2 cellular contexts compared by ENCODE assay signal in genomic region chr17:60615108-60615507, GRCh38.
A peak's percentile ranks its signal among the peaks of the same experiment; 100 is the strongest.
TF ChIP-seq lines count a peak whose summit lies in the region.

No MANE protein-coding gene starts in this region.

TF ChIP-seq in HepG2, 621 proteins besides CTCF, POLR2A, EP300 and RAD21:
- TF ChIP-seq CEBPB (IDR thresholded peaks at IDR 0.05; ENCODE audit: borderline replicate concordance, low read depth, low read length) (no peak), ZNF770 (CRISPR knock-in tag; IDR thresholded peaks at IDR 0.05) (0 out of 2 replicates have a peak, but pooled peaks have one; percentile 55)

TF ChIP-seq in HEK293, 187 proteins besides CTCF, POLR2A, EP300 and RAD21:
- TF ChIP-seq ZNF660 (tag by site-specific recombination; IDR thresholded peaks at IDR 0.05) (no peak), ZNF629 (tag by site-specific recombination; IDR thresholded peaks at IDR 0.05) (no peak), ZNF140 (tag by site-specific recombination; IDR thresholded peaks at IDR 0.05) (no peak), ZNF501 (tag by site-specific recombination; IDR thresholded peaks at IDR 0.05) (no peak), ZNF701 (tag by site-specific recombination; IDR thresholded peaks at IDR 0.05) (no peak), TSHZ1 (tag by site-specific recombination; IDR thresholded peaks at IDR 0.05; ENCODE audit: borderline replicate concordance) (no peak), ZBTB6 (tag by site-specific recombination; IDR thresholded peaks at IDR 0.05) (no peak), ZNF354C (tag by site-specific recombination; IDR thresholded peaks at IDR 0.05; ENCODE audit: borderline replicate concordance, low read depth) (no peak), ZNF37A (tag by site-specific recombination; IDR thresholded peaks at IDR 0.05) (no peak), ZNF362 (tag by site-specific recombination; IDR thresholded peaks at IDR 0.05) (no peak), ZBTB48 (tag by site-specific recombination; IDR thresholded peaks at IDR 0.05) (no peak), ZNF449 (tag by site-specific recombination; IDR thresholded peaks at IDR 0.05) (no peak), TRIM28 (IDR thresholded peaks at IDR 0.05; ENCODE audit: borderline replicate concordance, low read length) (no peak), ZBTB20 (tag by site-specific recombination; IDR thresholded peaks at IDR 0.05) (no peak), SP3 (tag by site-specific recombination; IDR thresholded peaks at IDR 0.05) (no peak), ZNF777 (tag by site-specific recombination; IDR thresholded peaks at IDR 0.05; ENCODE audit: borderline replicate concordance) (no peak), IKZF3 (tag by site-specific recombination; IDR thresholded peaks at IDR 0.05) (no peak), ZXDB (tag by site-specific recombination; IDR thresholded peaks at IDR 0.05) (no peak), ZNF776 (tag by site-specific recombination; IDR thresholded peaks at IDR 0.05; ENCODE audit: borderline replicate concordance) (no peak), ZNF174 (tag by site-specific recombination; IDR thresholded peaks at IDR 0.05) (no peak)
